ENCODE assay signal across 19 cellular contexts in the genomic region with DNA sequence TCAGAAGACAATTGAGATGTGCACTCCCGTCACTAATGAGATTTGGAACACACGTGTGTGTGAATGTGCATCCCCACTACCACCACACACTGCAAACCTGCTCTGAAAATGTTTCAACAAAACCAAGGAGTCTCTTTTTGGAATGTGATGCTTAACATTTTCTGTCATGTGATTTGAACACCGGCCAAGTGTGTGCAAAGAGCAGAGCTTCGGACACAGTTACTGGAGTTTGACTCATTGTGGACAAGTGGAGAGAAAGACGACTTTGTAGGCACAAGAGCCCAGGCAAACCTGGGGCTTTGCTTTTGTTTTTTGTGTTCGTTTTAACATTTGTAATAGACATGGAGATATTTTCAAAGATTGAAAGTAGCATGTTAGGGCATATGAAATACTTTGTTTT. TPM values are rescaled to one million over a fixed set of nuclear protein-coding genes. Genes with fewer than 3 reads are reported as not detected.
DNase-seq lines count a peak whose midpoint lies in the region; ATAC-seq and TF ChIP-seq lines count a peak whose summit lies in the region.
"Had no signal": no experiment of that assay in that cellular context is flagged by ENCODE, and none has a peak within 500 bp of the region (broad histone marks: within the 10 kb centered on the region; RNA-seq: fewer than 3 reads in every experiment).

No MANE protein-coding gene starts in this region.

- no peak overlapping the region for H3K4me3 Mint-ChIP-seq in activated T-helper 17 cell treated with anti-CD3 and anti-CD28 coated beads, Interleukin-2, amount 50 U/mL, for 72 hours
- no peak overlapping the region for H3K4me3 Mint-ChIP-seq in stimulated activated naive B cell treated with anti-CD40 and anti-IgM and Interleukin-4, amounts not matched to agents 10 μg/mL and 1 μg/mL and 100 μg/mL, for 72 hours
- H3K4me3 Mint-ChIP-seq: activated T-cell treated with anti-CD3 and anti-CD28 coated beads, Interleukin-2, amount 50 U/mL, for 4 hours; dendritic cell treated with granulocyte-macrophage colony-stimulating factor and Interleukin-4, amounts not matched to agents 40 ng/mL and 50 ng/mL, for 4 days; GM23338 had no signal

- H3K9me3 ChIP-seq in MM.1S (replicated peaks; ENCODE audit: insufficient read depth, low read length): no peaks in the 10 kb centered on the region
- H3K9me3 ChIP-seq: esophagus squamous epithelium had no signal

- peak; percentile 28 for DNase-seq in EL
- DNase-seq in fibroblast of peridontal ligament (ENCODE audit: extremely low read depth): peak; percentile 37
- DNase-seq in omental fat pad (ENCODE audit: low spot score): no peak
- no peak for DNase-seq in stimulated activated naive B cell treated with anti-CD40 and anti-IgM and Interleukin-4, amounts not matched to agents 10 μg/mL and 1 μg/mL and 100 μg/mL, for 72 hours
- no peak for DNase-seq in MM.1S
- no peak for DNase-seq in NCI-H1417 (lab: John Stamatoyannopoulos, UW)
- DNase-seq: activated CD4-positive, alpha-beta T cell treated with anti-CD3 and anti-CD28 coated beads, Interleukin-2, amount 50 U/mL, for 48 hours; activated T-cell treated with anti-CD3 and anti-CD28 coated beads, Interleukin-2, amount 50 U/mL, for 4 hours; esophagus squamous epithelium; NCI-H187 treated with DMSO at 0.1 percent for 48 hours; NCI-H524; OCI-M1 had no signal

- peaks cover 38% of the 10 kb centered on the region for H3K36me3 Mint-ChIP-seq in activated T-helper 17 cell treated with anti-CD3 and anti-CD28 coated beads, Interleukin-2, amount 50 U/mL, for 72 hours (ENCODE audit: low read depth)
- peaks cover 19 to 21% of the 10 kb centered on the region in 2 donors for H3K36me3 Mint-ChIP-seq in stimulated activated naive B cell treated with anti-CD40 and anti-IgM and Interleukin-4, amounts not matched to agents 10 μg/mL and 1 μg/mL and 100 μg/mL, for 72 hours

- no peaks in the 10 kb centered on the region for H3K36me3 ChIP-seq in MM.1S (replicated peaks; ENCODE audit: insufficient read depth, low read length)
- H3K36me3 ChIP-seq: right atrium auricular region had no signal

- H3K9me3 Mint-ChIP-seq in activated T-helper 17 cell treated with anti-CD3 and anti-CD28 coated beads, Interleukin-2, amount 50 U/mL, for 72 hours: no peaks in the 10 kb centered on the region
- peaks cover 0 to 2% of the 10 kb centered on the region in 2 donors for H3K9me3 Mint-ChIP-seq in stimulated activated naive B cell treated with anti-CD40 and anti-IgM and Interleukin-4, amounts not matched to agents 10 μg/mL and 1 μg/mL and 100 μg/mL, for 72 hours

- no peaks in the 10 kb centered on the region for H3K79me2 ChIP-seq in MM.1S (ENCODE audit: low read length)

- no peaks in the 10 kb centered on the region for H3F3A ChIP-seq in MM.1S (ENCODE audit: insufficient read depth, low read length)

- TF ChIP-seq CTCF in omental fat pad (IDR thresholded peaks at IDR 0.05) (no peak), MM.1S (IDR thresholded peaks at IDR 0.05; ENCODE audit: low read length) (no peak)

- H3K4me3 ChIP-seq in MM.1S (ENCODE audit: low read length): no peak overlapping the region
- H3K4me3 ChIP-seq: BLaER1, esophagus squamous epithelium, GM23338, right atrium auricular region had no signal

- no peaks in the 10 kb centered on the region for H3K27me3 Mint-ChIP-seq in activated T-helper 17 cell treated with anti-CD3 and anti-CD28 coated beads, Interleukin-2, amount 50 U/mL, for 72 hours
- H3K27me3 Mint-ChIP-seq in stimulated activated naive B cell treated with anti-CD40 and anti-IgM and Interleukin-4, amounts not matched to agents 10 μg/mL and 1 μg/mL and 100 μg/mL, for 72 hours: no peaks in the 10 kb centered on the region

- no peaks in the 10 kb centered on the region for H4K20me1 ChIP-seq in MM.1S (ENCODE audit: insufficient read depth, low read length)
- H4K20me1 ChIP-seq: BLaER1 had no signal

- H3K4me2 ChIP-seq in MM.1S (ENCODE audit: low read depth, low read length): no peak overlapping the region
- H3K4me2 ChIP-seq: BLaER1, GM23338 had no signal

- no peaks in the 10 kb centered on the region for H3K4me1 ChIP-seq in MM.1S (ENCODE audit: low read length)
- H3K4me1 ChIP-seq: BLaER1, esophagus squamous epithelium had no signal

- H3K27ac Mint-ChIP-seq in activated T-helper 17 cell treated with anti-CD3 and anti-CD28 coated beads, Interleukin-2, amount 50 U/mL, for 72 hours: peak overlapping the region; percentile 75
- H3K27ac Mint-ChIP-seq in stimulated activated naive B cell treated with anti-CD40 and anti-IgM and Interleukin-4, amounts not matched to agents 10 μg/mL and 1 μg/mL and 100 μg/mL, for 72 hours: no peak overlapping the region
- H3K27ac Mint-ChIP-seq: dendritic cell treated with granulocyte-macrophage colony-stimulating factor and Interleukin-4, amounts not matched to agents 40 ng/mL and 50 ng/mL, for 4 days had no signal

- no peak for ATAC-seq in activated T-helper 17 cell treated with anti-CD3 and anti-CD28 coated beads, Interleukin-2, amount 50 U/mL, for 72 hours (replicated peaks)
- ATAC-seq in omental fat pad (ENCODE audit: low FRiP score) (peak; percentile 50), GM21528 (IDR thresholded peaks at IDR 0.05; ENCODE audit: low FRiP score, unreplicated experiment) (no peak)
- ATAC-seq in stimulated activated naive B cell treated with anti-CD40 and anti-IgM and Interleukin-4, amounts not matched to agents 10 μg/mL and 1 μg/mL and 100 μg/mL, for 72 hours (replicated peaks): no peak
- ATAC-seq: activated T-cell treated with anti-CD3 and anti-CD28 coated beads, Interleukin-2, amount 50 U/mL, for 4 hours; GM23338 had no signal

- H3K4me1 Mint-ChIP-seq in activated T-helper 17 cell treated with anti-CD3 and anti-CD28 coated beads, Interleukin-2, amount 50 U/mL, for 72 hours: no peaks in the 10 kb centered on the region
- peaks cover 0 to 5% of the 10 kb centered on the region in 2 donors for H3K4me1 Mint-ChIP-seq in stimulated activated naive B cell treated with anti-CD40 and anti-IgM and Interleukin-4, amounts not matched to agents 10 μg/mL and 1 μg/mL and 100 μg/mL, for 72 hours
- H3K4me1 Mint-ChIP-seq: GM23338 had no signal

- H3K27me3 ChIP-seq in MM.1S (replicated peaks; ENCODE audit: insufficient read depth, low read length): no peaks in the 10 kb centered on the region
- H3K27me3 ChIP-seq: BLaER1, esophagus squamous epithelium, right atrium auricular region had no signal

- H3K27ac ChIP-seq in MM.1S (ENCODE audit: low read length): no peak overlapping the region
- H3K27ac ChIP-seq: BLaER1, esophagus squamous epithelium, right atrium auricular region had no signal

- no peak overlapping the region for H2AFZ ChIP-seq in MM.1S (ENCODE audit: low read length)
- H2AFZ ChIP-seq: GM23338 had no signal

- no peaks in the 10 kb centered on the region for H3K9me2 ChIP-seq in MM.1S (replicated peaks; ENCODE audit: insufficient read depth, low read length)

- no peak overlapping the region for H3K9ac ChIP-seq in MM.1S (ENCODE audit: low read length)
- H3K9ac ChIP-seq: BLaER1 had no signal

RNA-seq across cellular contexts. Expression of a gene that starts 49.2 kb away (rescaled TPM):
- total RNA-seq in activated T-helper 17 cell treated with anti-CD3 and anti-CD28 coated beads, Interleukin-2, amount 50 U/mL, for 72 hours: not detected
- total RNA-seq in omental fat pad: not detected
- total RNA-seq: activated T-cell treated with anti-CD3 and anti-CD28 coated beads, Interleukin-2, amount 50 U/mL, for 4 hours; esophagus squamous epithelium; GM23338; lower leg skin; right atrium auricular region had no signal

Comparison
In these comparisons a context has a peak if more than half of its experiments do, and no peak if none do; other contexts are left out.
1. DNase-seq: peak in EL (single experiment) and fibroblast of peridontal ligament (single experiment); none in omental fat pad (single experiment), stimulated activated naive B cell treated with anti-CD40 and anti-IgM and Interleukin-4, amounts not matched to agents 10 μg/mL and 1 μg/mL and 100 μg/mL, for 72 hours (single experiment), MM.1S (single experiment) and NCI-H1417 (0 of 3).